In the genomic region with DNA sequence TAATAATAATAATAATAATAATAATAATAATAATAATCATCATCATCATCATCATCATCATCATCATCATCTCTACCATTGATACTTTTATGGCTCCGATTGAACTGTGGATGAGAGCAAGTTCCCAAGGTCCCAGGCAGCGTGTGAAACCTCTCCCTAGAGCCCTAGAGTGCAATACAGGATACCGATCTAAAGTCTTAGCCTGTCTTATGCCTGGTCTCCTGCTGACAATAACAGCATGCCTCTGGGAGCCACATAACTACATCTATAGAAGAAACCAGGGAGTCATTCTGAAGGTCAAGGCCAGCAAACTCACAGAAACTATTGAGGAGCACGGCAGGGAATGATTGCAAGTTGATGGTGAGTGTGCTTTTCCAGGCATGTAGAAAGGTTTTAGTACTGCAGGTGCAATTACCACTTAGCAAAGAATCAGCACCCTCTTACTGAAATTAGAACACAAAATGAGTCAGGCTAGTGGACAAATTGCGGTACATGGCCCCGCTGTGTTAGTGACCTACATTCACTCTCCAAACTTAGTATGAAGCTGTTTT, we compare ENCODE assay signal across 29 cellular contexts.
"Had no signal": no experiment of that assay in that cellular context is flagged by ENCODE, and none has a peak within 500 bp of the region (broad histone marks: within the 10 kb centered on the region; RNA-seq: fewer than 3 reads in every experiment).

No MANE protein-coding gene starts in this region.

- H3K9me3 Mint-ChIP-seq: endodermal cell, mesothelial cell of epicardium, neural progenitor cell had no signal

- H3K27ac ChIP-seq: epithelial cell of prostate, foreskin keratinocyte, gastroesophageal sphincter, heart left ventricle, hepatocyte, left lung, neural progenitor cell, parathyroid adenoma, right atrium auricular region, sigmoid colon, stomach, thyroid gland, vagina had no signal

- H3K4me1 ChIP-seq: gastroesophageal sphincter, heart left ventricle, left lung, neural progenitor cell, parathyroid adenoma, right atrium auricular region, sigmoid colon, stomach, thyroid gland, vagina had no signal

- H3K27ac Mint-ChIP-seq: dendritic cell treated with granulocyte-macrophage colony-stimulating factor and Interleukin-4, amounts not matched to agents 40 ng/mL and 50 ng/mL, for 4 days; endodermal cell; mesothelial cell of epicardium; naive B cell; natural killer cell treated with Interleukin-12 subunit alpha and Interleukin-12 subunit beta and Interleukin-15 and Interleukin-18, amount 100 ng/mL, for 72 hours; neural progenitor cell; progenitor cell of endocrine pancreas; stimulated activated effector memory CD8-positive, alpha-beta T cell treated with anti-CD3 and anti-CD28 coated beads, Interleukin-12 subunit alpha, Interleukin-12 subunit beta, amount 100 ng/mL, for 72 hours had no signal

- H3K4me1 Mint-ChIP-seq: mesothelial cell of epicardium; naive B cell; neural progenitor cell; stimulated activated effector memory CD8-positive, alpha-beta T cell treated with anti-CD3 and anti-CD28 coated beads, Interleukin-12 subunit alpha, Interleukin-12 subunit beta, amount 100 ng/mL, for 72 hours had no signal

- H3K4me3 ChIP-seq: gastroesophageal sphincter, heart left ventricle, hepatocyte, left lung, mucosa of descending colon, neural progenitor cell, right atrium auricular region, sigmoid colon, stomach, thyroid gland, vagina had no signal

- H3K36me3 Mint-ChIP-seq: mesothelial cell of epicardium; naive B cell; natural killer cell treated with Interleukin-12 subunit alpha and Interleukin-12 subunit beta and Interleukin-15 and Interleukin-18, amount 100 ng/mL, for 72 hours; neural progenitor cell; stimulated activated effector memory CD8-positive, alpha-beta T cell treated with anti-CD3 and anti-CD28 coated beads, Interleukin-12 subunit alpha, Interleukin-12 subunit beta, amount 100 ng/mL, for 72 hours had no signal

- H3K4me3 Mint-ChIP-seq: dendritic cell treated with granulocyte-macrophage colony-stimulating factor and Interleukin-4, amounts not matched to agents 40 ng/mL and 50 ng/mL, for 4 days; endodermal cell; mesothelial cell of epicardium; naive B cell; natural killer cell treated with Interleukin-12 subunit alpha and Interleukin-12 subunit beta and Interleukin-15 and Interleukin-18, amount 100 ng/mL, for 72 hours; neural progenitor cell; stimulated activated effector memory CD8-positive, alpha-beta T cell treated with anti-CD3 and anti-CD28 coated beads, Interleukin-12 subunit alpha, Interleukin-12 subunit beta, amount 100 ng/mL, for 72 hours had no signal

- H3K9me3 ChIP-seq: gastroesophageal sphincter, heart left ventricle, left lung, mucosa of descending colon, right atrium auricular region, sigmoid colon, stomach, thyroid gland, vagina had no signal

- H3K27me3 ChIP-seq: foreskin keratinocyte, gastroesophageal sphincter, heart left ventricle, hepatocyte, left lung, neural progenitor cell, right atrium auricular region, sigmoid colon, stomach, thyroid gland, vagina had no signal

- DNase-seq: effector CD8-positive, alpha-beta T cell; endodermal cell; foreskin keratinocyte; heart left ventricle; left cardiac atrium; left lung; mesenchymal stem cell; mucosa of descending colon; naive B cell; sigmoid colon; stimulated activated CD4-positive, alpha-beta T cell treated with anti-CD3 and anti-CD28 coated beads, Interleukin-2, amount 100 ng/mL, for 24 hours; stimulated activated CD4-positive, alpha-beta T cell treated with anti-CD3 and anti-CD28 coated beads, Interleukin-4, amount 100 ng/mL, for 24 hours; stimulated activated naive CD4-positive, alpha-beta T cell treated with Interleukin-2 at 50 U/mL for 16 hours; stomach; thyroid gland; trophoblast cell had no signal

- H3K36me3 ChIP-seq: gastroesophageal sphincter, heart left ventricle, left lung, neural progenitor cell, right atrium auricular region, sigmoid colon, stomach, thyroid gland, vagina had no signal

- H3K27me3 Mint-ChIP-seq: dendritic cell treated with granulocyte-macrophage colony-stimulating factor and Interleukin-4, amounts not matched to agents 40 ng/mL and 50 ng/mL, for 4 days; natural killer cell treated with Interleukin-12 subunit alpha and Interleukin-12 subunit beta and Interleukin-15 and Interleukin-18, amount 100 ng/mL, for 72 hours; progenitor cell of endocrine pancreas had no signal

- ATAC-seq: esophagus mucosa; foreskin keratinocyte; gastroesophageal sphincter; heart left ventricle; left cardiac atrium; left lung; mucosa of descending colon; natural killer cell treated with Interleukin-12 subunit alpha and Interleukin-12 subunit beta and Interleukin-15 and Interleukin-18, amount 100 ng/mL, for 72 hours; stimulated activated effector memory CD8-positive, alpha-beta T cell treated with anti-CD3 and anti-CD28 coated beads, Interleukin-12 subunit alpha, Interleukin-12 subunit beta, amount 100 ng/mL, for 72 hours had no signal
